15 cellular contexts compared by ENCODE assay signal in genomic region chr6:10248378-10248843, GRCh38.
A peak's percentile ranks its signal among the peaks of the same experiment; 100 is the strongest.
DNase-seq lines count a peak whose midpoint lies in the region; ATAC-seq lines count a peak whose summit lies in the region.
"Had no signal": no experiment of that assay in that cellular context is flagged by ENCODE, and none has a peak within 500 bp of the region (broad histone marks: within the 10 kb centered on the region; RNA-seq: fewer than 3 reads in every experiment).

No MANE protein-coding gene starts in this region.

- no peaks in the 10 kb centered on the region for H3K4me1 Mint-ChIP-seq in activated CD4-positive, alpha-beta T cell treated with anti-CD3 and anti-CD28 coated beads, Interleukin-2, amount 10 ng/mL, durations not matched to agents 7 days and 5 days
- peaks cover 2% of the 10 kb centered on the region for H3K4me1 Mint-ChIP-seq in activated CD8-positive, alpha-beta memory T cell treated with anti-CD3 and anti-CD28 coated beads, Interleukin-2, amount 10 ng/mL, durations not matched to agents 7 days and 5 days

- CTCF ChIA-PET in activated CD4-positive, alpha-beta T cell treated with anti-CD3 and anti-CD28 coated beads, Interleukin-2, amount 10 ng/mL, durations not matched to agents 7 days and 5 days (lab: Charles Lee): no interaction called here
- CTCF ChIA-PET in activated CD8-positive, alpha-beta memory T cell treated with anti-CD3 and anti-CD28 coated beads, Interleukin-2, amount 10 ng/mL, durations not matched to agents 7 days and 5 days (lab: Charles Lee): no interaction called here

- peak; percentile 98 for DNase-seq in EL
- peak; percentile 7 for DNase-seq in KBM-7
- peak; percentile 85 for DNase-seq in RPMI7951 (ENCODE audit: low read depth)
- peak; percentile 21 for DNase-seq in glomerular visceral epithelial cell (ENCODE audit: extremely low spot score)
- no peak for DNase-seq in activated CD4-positive, alpha-beta T cell treated with anti-CD3 and anti-CD28 coated beads, Interleukin-2, amount 10 ng/mL, durations not matched to agents 7 days and 5 days
- DNase-seq in HuH-7 (ENCODE audit: low spot score): no peak
- DNase-seq in activated CD8-positive, alpha-beta memory T cell treated with anti-CD3 and anti-CD28 coated beads, Interleukin-2, amount 10 ng/mL, durations not matched to agents 7 days and 5 days: no peak
- DNase-seq: activated CD4-positive, alpha-beta memory T cell treated with anti-CD3 and anti-CD28 coated beads, Interleukin-2, amount 10 ng/mL, durations not matched to agents 7 days and 5 days; activated naive CD4-positive, alpha-beta T cell treated with anti-CD3 and anti-CD28 coated beads, Interleukin-2, amount 50 U/mL, for 16 hours; C1 segment of cervical spinal cord; kidney; NCI-H1694 treated with DMSO at 0.1 percent for 48 hours; stimulated activated CD4-positive, alpha-beta T cell treated with anti-CD3 and anti-CD28 coated beads, Interleukin-4, amount 100 ng/mL, for 4 hours; stimulated activated naive CD4-positive, alpha-beta T cell treated with Interleukin-2 at 50 U/mL for 16 hours had no signal

- H3K4me3 Mint-ChIP-seq in activated CD4-positive, alpha-beta T cell treated with anti-CD3 and anti-CD28 coated beads, Interleukin-2, amount 10 ng/mL, durations not matched to agents 7 days and 5 days: no peak overlapping the region
- no peak overlapping the region for H3K4me3 Mint-ChIP-seq in activated CD8-positive, alpha-beta memory T cell treated with anti-CD3 and anti-CD28 coated beads, Interleukin-2, amount 10 ng/mL, durations not matched to agents 7 days and 5 days
- H3K4me3 Mint-ChIP-seq: activated CD4-positive, alpha-beta memory T cell treated with anti-CD3 and anti-CD28 coated beads, Interleukin-2, amount 10 ng/mL, durations not matched to agents 7 days and 5 days had no signal

- H3K27me3 Mint-ChIP-seq in activated CD4-positive, alpha-beta T cell treated with anti-CD3 and anti-CD28 coated beads, Interleukin-2, amount 10 ng/mL, durations not matched to agents 7 days and 5 days: no peaks in the 10 kb centered on the region
- H3K27me3 Mint-ChIP-seq in activated CD8-positive, alpha-beta memory T cell treated with anti-CD3 and anti-CD28 coated beads, Interleukin-2, amount 10 ng/mL, durations not matched to agents 7 days and 5 days: no peaks in the 10 kb centered on the region
- H3K27me3 Mint-ChIP-seq: activated CD4-positive, alpha-beta memory T cell treated with anti-CD3 and anti-CD28 coated beads, Interleukin-2, amount 10 ng/mL, durations not matched to agents 7 days and 5 days had no signal

- H3K27ac Mint-ChIP-seq in activated CD4-positive, alpha-beta T cell treated with anti-CD3 and anti-CD28 coated beads, Interleukin-2, amount 10 ng/mL, durations not matched to agents 7 days and 5 days: no peak overlapping the region
- no peak overlapping the region for H3K27ac Mint-ChIP-seq in activated CD8-positive, alpha-beta memory T cell treated with anti-CD3 and anti-CD28 coated beads, Interleukin-2, amount 10 ng/mL, durations not matched to agents 7 days and 5 days
- H3K27ac Mint-ChIP-seq: activated CD4-positive, alpha-beta memory T cell treated with anti-CD3 and anti-CD28 coated beads, Interleukin-2, amount 10 ng/mL, durations not matched to agents 7 days and 5 days had no signal

- in situ Hi-C loops in KBM-7 (cut with MboI; ENCODE audit: low pct_unique_long_range_greater_than_20kb, low sequenced_read_pairs): no loop called here

- no peaks in the 10 kb centered on the region for H3K36me3 Mint-ChIP-seq in activated CD4-positive, alpha-beta T cell treated with anti-CD3 and anti-CD28 coated beads, Interleukin-2, amount 10 ng/mL, durations not matched to agents 7 days and 5 days (ENCODE audit: low read depth)
- H3K36me3 Mint-ChIP-seq in activated CD8-positive, alpha-beta memory T cell treated with anti-CD3 and anti-CD28 coated beads, Interleukin-2, amount 10 ng/mL, durations not matched to agents 7 days and 5 days: no peaks in the 10 kb centered on the region

- no peak for ATAC-seq in GM21423 (IDR thresholded peaks at IDR 0.05; ENCODE audit: unreplicated experiment)
- no peak for ATAC-seq in activated CD8-positive, alpha-beta memory T cell treated with anti-CD3 and anti-CD28 coated beads, Interleukin-2, amount 10 ng/mL, durations not matched to agents 7 days and 5 days

- POLR2A ChIA-PET in activated CD4-positive, alpha-beta T cell treated with anti-CD3 and anti-CD28 coated beads, Interleukin-2, amount 10 ng/mL, durations not matched to agents 7 days and 5 days (lab: Charles Lee): no interaction called here

- no peaks in the 10 kb centered on the region for H3K9me3 Mint-ChIP-seq in activated CD4-positive, alpha-beta T cell treated with anti-CD3 and anti-CD28 coated beads, Interleukin-2, amount 10 ng/mL, durations not matched to agents 7 days and 5 days
- peaks cover 3% of the 10 kb centered on the region for H3K9me3 Mint-ChIP-seq in activated CD8-positive, alpha-beta memory T cell treated with anti-CD3 and anti-CD28 coated beads, Interleukin-2, amount 10 ng/mL, durations not matched to agents 7 days and 5 days (ENCODE audit: low read depth)
- H3K9me3 Mint-ChIP-seq: activated CD4-positive, alpha-beta memory T cell treated with anti-CD3 and anti-CD28 coated beads, Interleukin-2, amount 10 ng/mL, durations not matched to agents 7 days and 5 days had no signal

Comparison
In these comparisons a context has a peak if more than half of its experiments do, and no peak if none do; other contexts are left out.
1. DNase-seq: peak in EL (single experiment), KBM-7 (single experiment), RPMI7951 (single experiment) and glomerular visceral epithelial cell (single experiment); none in activated CD4-positive, alpha-beta T cell treated with anti-CD3 and anti-CD28 coated beads, Interleukin-2, amount 10 ng/mL, durations not matched to agents 7 days and 5 days (single experiment), HuH-7 (single experiment) and activated CD8-positive, alpha-beta memory T cell treated with anti-CD3 and anti-CD28 coated beads, Interleukin-2, amount 10 ng/mL, durations not matched to agents 7 days and 5 days (single experiment).